ENCODE assay signal across 8 cellular contexts in the genomic region with DNA sequence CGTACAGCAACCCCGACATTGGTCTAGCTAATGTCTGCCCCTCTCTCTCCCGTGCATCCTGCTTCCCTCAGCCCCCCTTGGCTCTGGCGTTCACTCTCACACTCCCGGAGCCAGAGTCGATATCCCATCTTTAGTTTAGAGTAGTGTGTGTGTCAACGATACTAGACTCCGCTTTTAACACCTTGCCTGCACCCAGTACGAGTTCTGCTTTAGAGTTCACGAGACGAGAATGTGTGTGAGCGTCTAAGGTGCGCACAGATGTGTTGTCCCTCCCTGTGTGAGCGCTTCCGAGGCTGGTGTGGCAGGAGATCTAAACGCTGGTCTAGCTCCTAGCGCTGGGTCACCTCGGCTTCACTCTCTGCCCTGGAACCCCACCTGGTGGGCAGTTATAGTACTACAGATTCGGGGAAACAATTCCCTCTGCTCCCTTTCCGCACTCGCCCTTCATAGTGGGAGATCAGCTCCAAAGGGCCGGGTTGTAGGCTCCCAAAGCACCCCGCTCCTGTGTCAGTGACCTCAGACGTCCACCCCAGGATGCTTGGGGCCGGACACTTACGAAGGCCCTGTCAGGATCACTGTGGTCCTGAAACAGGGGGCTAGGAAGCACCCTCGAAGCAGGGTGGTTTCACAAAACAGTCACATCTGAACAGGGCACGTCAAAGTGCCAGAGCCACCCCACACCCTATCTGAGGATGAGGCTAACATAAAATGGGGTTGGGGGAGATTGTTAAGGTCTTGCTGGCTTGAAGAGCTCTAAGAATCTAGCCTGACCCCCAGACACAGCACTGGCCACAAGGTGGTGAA. TPM values are rescaled to one million over a fixed set of nuclear protein-coding genes. Genes with fewer than 3 reads are reported as not detected.
A peak's percentile ranks its signal among the peaks of the same experiment; 100 is the strongest.
DNase-seq lines count a peak whose midpoint lies in the region; ATAC-seq, FAIRE-seq and TF ChIP-seq lines count a peak whose summit lies in the region.

No MANE protein-coding gene starts in this region.

- H3K4me1 ChIP-seq in A549, result peaks cover 36% of the 10 kb centered on the region

- H3K27ac ChIP-seq in A549, result peak overlapping the region; percentile 29 to 59; a peak in 4 of 6 replicates

- TF ChIP-seq EP300 in A549 (IDR thresholded peaks at IDR 0.05), result no peak

- CTCF ChIA-PET in A549 (lab: Yijun Ruan, JAX), result interaction anchor here (0.6 to 12.0 kb wide), 146 partner anchors 9 to 1556 kb away, joined by 3 to 185 read pairs (median 4); a partner anchor contains a TSS

- WGBS in A549 (ENCODE audit: missing lambda C conversion rate), result 7% methylated on average over 28 of the region's 28 CpGs

- peak overlapping the region; percentile 98 for H3K4me2 ChIP-seq in A549

- H3K9me3 ChIP-seq in A549, result no peaks in the 10 kb centered on the region

- H3K4me3 ChIP-seq in A549 (peak overlapping the region; percentile 61), choroid plexus epithelial cell (ENCODE audit: low read depth, low read length) (peak overlapping the region; percentile 55)

- ATAC-seq in A549, result peak; percentile 66 to 83
- ATAC-seq in GM18508 (IDR thresholded peaks at IDR 0.05; ENCODE audit: insufficient read depth, unreplicated experiment), result peak; percentile 78
- peak; percentile 69 for ATAC-seq in HG03280 (IDR thresholded peaks at IDR 0.05; ENCODE audit: unreplicated experiment)

- POLR2A ChIA-PET in A549 (lab: Yijun Ruan, JAX), result no interaction called here

- FAIRE-seq in A549 (lab: Jason Lieb, UNC), result peak; percentile 93

- TF ChIP-seq RAD21 in A549 (conservative IDR thresholded peaks at IDR 0.05 in 1 of 2, IDR thresholded peaks at IDR 0.05 in 1 of 2), result peak; percentile 95 to 97

- peak; percentile 83 to 92 for DNase-seq in A549 (ENCODE audit: low read depth in 1 of 2, low spot score in 1 of 2)
- peak; percentile 48 to 80 for DNase-seq in NCI-H446 (lab: John Stamatoyannopoulos, UW)
- DNase-seq in activated CD4-positive, alpha-beta T cell treated with anti-CD3 and anti-CD28 coated beads for 1 hour, result peak; percentile 36
- peak; percentile 82 for DNase-seq in choroid plexus epithelial cell (ENCODE audit: low read depth)
- peak; percentile 93 for DNase-seq in left kidney (ENCODE audit: low read depth, low spot score)
- peak; percentile 61 for DNase-seq in stimulated activated CD4-positive, alpha-beta T cell treated with anti-CD3 and anti-CD28 coated beads, Interleukin-1b, Interleukin-23, amount 100 ng/mL, for 48 hours

- no peak for TF ChIP-seq POLR2A in A549 (IDR thresholded peaks at IDR 0.05; ENCODE audit: low read length)

- TF ChIP-seq CTCF in A549 (IDR thresholded peaks at IDR 0.05) (peak; percentile 89), choroid plexus epithelial cell (conservative IDR thresholded peaks at IDR 0.05; ENCODE audit: low read depth, low read length) (peak; percentile 84)

TF ChIP-seq in A549, 52 proteins besides CTCF, POLR2A, EP300 and RAD21:
- TF ChIP-seq MYC (IDR thresholded peaks at IDR 0.05; ENCODE audit: borderline replicate concordance, low read length) (0 out of 2 replicates have a peak, but pooled peaks have one; percentile 22), FOSB (CRISPR knock-in tag; IDR thresholded peaks at IDR 0.05) (no peak), ZC3H11A (IDR thresholded peaks at IDR 0.05) (no peak), NFE2L2 (conservative IDR thresholded peaks at IDR 0.05; ENCODE audit: low read length) (no peak), SMC3 (IDR thresholded peaks at IDR 0.05) (peak; percentile 94)
- TF ChIP-seq, protein P1, sequence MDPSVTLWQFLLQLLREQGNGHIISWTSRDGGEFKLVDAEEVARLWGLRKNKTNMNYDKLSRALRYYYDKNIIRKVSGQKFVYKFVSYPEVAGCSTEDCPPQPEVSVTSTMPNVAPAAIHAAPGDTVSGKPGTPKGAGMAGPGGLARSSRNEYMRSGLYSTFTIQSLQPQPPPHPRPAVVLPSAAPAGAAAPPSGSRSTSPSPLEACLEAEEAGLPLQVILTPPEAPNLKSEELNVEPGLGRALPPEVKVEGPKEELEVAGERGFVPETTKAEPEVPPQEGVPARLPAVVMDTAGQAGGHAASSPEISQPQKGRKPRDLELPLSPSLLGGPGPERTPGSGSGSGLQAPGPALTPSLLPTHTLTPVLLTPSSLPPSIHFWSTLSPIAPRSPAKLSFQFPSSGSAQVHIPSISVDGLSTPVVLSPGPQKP (IDR thresholded peaks at IDR 0.05; ENCODE audit: low read depth, low read length), result no peak
- TF ChIP-seq, protein P2, sequence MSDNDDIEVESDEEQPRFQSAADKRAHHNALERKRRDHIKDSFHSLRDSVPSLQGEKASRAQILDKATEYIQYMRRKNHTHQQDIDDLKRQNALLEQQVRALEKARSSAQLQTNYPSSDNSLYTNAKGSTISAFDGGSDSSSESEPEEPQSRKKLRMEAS (IDR thresholded peaks at IDR 0.05), result 0 out of 2 replicates have a peak, but pooled peaks have one; percentile 13
TF ChIP-seq in A549: peak in this region for 3.

RNA-seq across cellular contexts. Expression of a gene that starts 2.7 kb away (rescaled TPM):
- 9.7 and 13.4 TPM in 2 replicates for polyA plus RNA-seq in A549 (2011; rRNA removed)
- polyA plus RNA-seq in A549 (2012; cell fraction: cytosol; rRNA removed), result 14.1 and 17.9 TPM in 2 replicates
- polyA plus RNA-seq in A549 (2012; cell fraction: nucleus; rRNA removed), result 32.4 and 41.7 TPM in 2 replicates
- polyA plus RNA-seq in A549 (2017; fragmentation: RNase III; extraction: RNeasy Plus Mini Kit Qiagen cat#74134 plus additional on column Dnase treatment), result 13.0 to 18.9 TPM (median 13.6 TPM) in 3 replicates
- 6.5 and 10.8 TPM in 2 replicates for polyA minus RNA-seq in A549 (2011; rRNA and poly(A)+ RNA removed)

Comparison
In these comparisons a context has a peak if more than half of its experiments do, and no peak if none do; other contexts are left out.
1. Peak in every context shown above with its lines: DNase-seq, ATAC-seq, H3K4me3 ChIP-seq and H3K27ac ChIP-seq.
2. DNase-seq: peak in every context shown above with its lines; median percentile 93 in left kidney; 88 in A549; 82 in choroid plexus epithelial cell; 64 in NCI-H446; 61 in stimulated activated CD4-positive, alpha-beta T cell treated with anti-CD3 and anti-CD28 coated beads, Interleukin-1b, Interleukin-23, amount 100 ng/mL, for 48 hours; 36 in activated CD4-positive, alpha-beta T cell treated with anti-CD3 and anti-CD28 coated beads for 1 hour.